ENCODE assay signal across 9 cellular contexts in genomic region chr3:19149388-19149787, GRCh38. TPM values are rescaled to one million over a fixed set of nuclear protein-coding genes. Genes with fewer than 3 reads are reported as not detected.
A peak's percentile ranks its signal among the peaks of the same experiment; 100 is the strongest.
DNase-seq lines count a peak whose midpoint lies in the region; ATAC-seq, FAIRE-seq and TF ChIP-seq lines count a peak whose summit lies in the region.
"Had no signal": no experiment of that assay in that cellular context is flagged by ENCODE, and none has a peak within 500 bp of the region (broad histone marks: within the 10 kb centered on the region; RNA-seq: fewer than 3 reads in every experiment).

No MANE protein-coding gene starts in this region.

- H3K9me3 Mint-ChIP-seq in CD14-positive monocyte = peaks cover 3 to 26% (median 12%) of the 10 kb centered on the region in 7 donors

- CTCF ChIA-PET in HepG2 (lab: Yijun Ruan, JAX; ENCODE audit: low intra/inter-chr PET ratio, low total read pairs) = no interaction called here

- POLR2A ChIA-PET in HepG2 (lab: Yijun Ruan, JAX) = no interaction called here

- no peak overlapping the region for H3K27ac Mint-ChIP-seq in CD14-positive monocyte

- H3K4me2 ChIP-seq in HepG2 (ENCODE audit: low read depth, low read length) = no peak overlapping the region

- H3K36me3 Mint-ChIP-seq in CD14-positive monocyte = peaks cover 0 to 6% of the 10 kb centered on the region in 2 donors

- H3K4me1 ChIP-seq in HepG2 (ENCODE audit: insufficient read depth, low read length) = no peaks in the 10 kb centered on the region

- TF ChIP-seq CTCF in HepG2 (CRISPR knock-in tag; IDR thresholded peaks at IDR 0.05) (no peak), CD14-positive monocyte (IDR thresholded peaks at IDR 0.05) (no peak)

- no peak for ATAC-seq in HepG2
- no peak for ATAC-seq in HG02588 (IDR thresholded peaks at IDR 0.05; ENCODE audit: unreplicated experiment)
- no peak for ATAC-seq in GM18861 (IDR thresholded peaks at IDR 0.05; ENCODE audit: unreplicated experiment)

- H3K36me3 ChIP-seq in HepG2 (replicated peaks in 1 of 2; ENCODE audit: control insufficient read depth in 1 of 2, insufficient read depth in 2 of 2, low read length in 2 of 2) = no peaks in the 10 kb centered on the region

- peaks cover 0 to 6% of the 10 kb centered on the region in 2 experiments; a peak in 1 of 5 replicates for H3K27me3 ChIP-seq in HepG2 (ENCODE audit: control insufficient read depth in 1 of 2, insufficient read depth in 2 of 2, low read length in 2 of 2)

- no peaks in the 10 kb centered on the region for H3K9me3 ChIP-seq in HepG2 (ENCODE audit: low read length)

- H3K4me3 Mint-ChIP-seq in CD14-positive monocyte = peak overlapping the region in 1 of 2 donors; percentile 87

- no peak for TF ChIP-seq RAD21 in HepG2 (CRISPR knock-in tag; IDR thresholded peaks at IDR 0.05)

- no peak overlapping the region for H3K9ac ChIP-seq in HepG2 (ENCODE audit: insufficient read depth, low read depth, low read length)

- TF ChIP-seq POLR2A in HepG2 (IDR thresholded peaks at IDR 0.05; ENCODE audit: insufficient read depth in 1 of 2, low read depth in 2 of 2, low read length in 2 of 2) = no peak

- FAIRE-seq in HepG2 (lab: Jason Lieb, UNC) = no peak

- H3K4me3 ChIP-seq in Jurkat, Clone E6-1 (ENCODE audit: low read length) = no peak overlapping the region
- H3K4me3 ChIP-seq in HepG2 (replicated peaks in 1 of 3; ENCODE audit: insufficient read depth in 1 of 3, low read depth in 2 of 3, low read length in 3 of 3) = no peak overlapping the region

- no peak overlapping the region for H2AFZ ChIP-seq in HepG2 (ENCODE audit: low read length)

- TF ChIP-seq EP300 in HepG2 (IDR thresholded peaks at IDR 0.05; ENCODE audit: low read depth in 2 of 2, low read length in 2 of 2) = no peak
- no peak for TF ChIP-seq EP300 in HepG2 (CRISPR knock-in tag; IDR thresholded peaks at IDR 0.05; ENCODE audit: borderline replicate concordance)

- H3K27ac ChIP-seq in HepG2 (ENCODE audit: extremely low read length, insufficient read depth, low read length) = no peak overlapping the region

- H3K27me3 Mint-ChIP-seq in CD14-positive monocyte (ENCODE audit: low read depth in 3 of 3) = peaks cover 32 to 50% (median 38%) of the 10 kb centered on the region in 3 donors

- WGBS in HepG2 (ENCODE audit: low lambda C conversion rate) = 7% methylated on average over 6 of the region's 6 CpGs

- BruUV-seq in HepG2 (replicated peaks; lab: Mats Ljungman, UMichigan) = no TSS peak

- intact Hi-C loops in HepG2 (cut with micrococcal nuclease; ENCODE audit: unreplicated experiment) = no loop called here
- intact Hi-C loops in CD14-positive monocyte (cut with micrococcal nuclease) = no loop called here

- H4K20me1 ChIP-seq in HepG2 (ENCODE audit: insufficient read depth, low read length) = no peaks in the 10 kb centered on the region

- no peaks in the 10 kb centered on the region for H3K79me2 ChIP-seq in HepG2 (ENCODE audit: insufficient read depth, low read length)

- DNase-seq in Caki2 (ENCODE audit: low read depth) (peak; percentile 16), HepG2 (ENCODE audit: low spot score) (no peak), CD14-positive monocyte (ENCODE audit: low spot score) (no peak), DMS114 treated with DMSO at 0.1 percent for 48 hours (lab: John Stamatoyannopoulos, UW; ENCODE audit: unreplicated experiment) (no peak)
- peak; percentile 68 for DNase-seq in Jurkat, Clone E6-1 (ENCODE audit: low read depth, low spot score)
- DNase-seq in activated naive CD4-positive, alpha-beta T cell treated with anti-CD3 and anti-CD28 coated beads, Interleukin-2, amount 50 U/mL, for 16 hours = peak; percentile 22

- in situ Hi-C loops in Caki2 (cut with HindIII; ENCODE audit: low pct_unique_long_range_greater_than_20kb, low sequenced_read_pairs) = no loop called here
- in situ Hi-C loops in HepG2 (cut with HindIII; ENCODE audit: extremely low pct_ligation_motif_present, low pct_unique_long_range_greater_than_20kb) = no loop called here

- H3K4me1 Mint-ChIP-seq in CD14-positive monocyte = peaks cover 25% of the 10 kb centered on the region

TF ChIP-seq in HepG2, 621 proteins besides CTCF, POLR2A, EP300 and RAD21 (continues in another document):
- TF ChIP-seq ZSCAN25 (CRISPR knock-in tag; IDR thresholded peaks at IDR 0.05) (no peak), ESRRA (CRISPR knock-in tag; IDR thresholded peaks at IDR 0.05; ENCODE audit: low read depth) (no peak), REST (IDR thresholded peaks at IDR 0.05; ENCODE audit: borderline replicate concordance in 1 of 2, low read depth in 1 of 2, low read length in 2 of 2) (peak; percentile 48 to 93), ZNF605 (CRISPR knock-in tag; IDR thresholded peaks at IDR 0.05) (no peak), FOXP1 (IDR thresholded peaks at IDR 0.05) (no peak), FOXP1 (CRISPR knock-in tag; IDR thresholded peaks at IDR 0.05) (no peak), ZC3H4 (CRISPR knock-in tag; IDR thresholded peaks at IDR 0.05; ENCODE audit: borderline replicate concordance) (no peak), NFIB (CRISPR knock-in tag; IDR thresholded peaks at IDR 0.05; ENCODE audit: borderline replicate concordance) (no peak), ZNF460 (CRISPR knock-in tag; IDR thresholded peaks at IDR 0.05; ENCODE audit: borderline replicate concordance) (no peak), POLR2AphosphoS2 (IDR thresholded peaks at IDR 0.05; ENCODE audit: low read depth, low read length) (no peak), ZNF775 (CRISPR knock-in tag; IDR thresholded peaks at IDR 0.05; ENCODE audit: borderline replicate concordance) (no peak), TFE3 (CRISPR knock-in tag; IDR thresholded peaks at IDR 0.05) (no peak), SP2 (CRISPR knock-in tag; IDR thresholded peaks at IDR 0.05) (no peak), FIP1L1 (IDR thresholded peaks at IDR 0.05; ENCODE audit: borderline replicate concordance, insufficient read depth, low read depth, low read length) (no peak), ZFAT (CRISPR knock-in tag; conservative IDR thresholded peaks at IDR 0.05) (no peak)

RNA-seq across cellular contexts. Expression of gene KCNH8, which starts 1.1 kb away (rescaled TPM):
- total RNA-seq in Caki2 (2014; rRNA removed; shearing (Covaris generic); ENCODE audit: low replicate concordance) = not detected in 2 replicates
- 0.90 TPM for polyA plus RNA-seq in Jurkat, Clone E6-1 (2012; ENCODE audit: insufficient read depth, insufficient read length)
- total RNA-seq in HepG2 (2016; rRNA removed; fragmentation: Illumina TruSeq; extraction: Trizol) = 0.04 TPM in 1 of 2 replicates, not detected in the other
- not detected in 2 replicates for total RNA-seq in HepG2 (2016; cell fraction: cytosol; rRNA removed; fragmentation: Illumina TruSeq; extraction: Trizol; ENCODE audit: low read depth)
- total RNA-seq in HepG2 (2016; cell fraction: insoluble cytoplasmic fraction; rRNA removed; fragmentation: Illumina TruSeq; extraction: Trizol) = not detected in 2 replicates
- not detected in 2 replicates for total RNA-seq in HepG2 (2016; cell fraction: membrane; rRNA removed; fragmentation: Illumina TruSeq; extraction: Trizol)
- total RNA-seq in HepG2 (2016; cell fraction: nucleus; rRNA removed; fragmentation: Illumina TruSeq; extraction: Trizol) = 0.06 TPM in 1 of 2 replicates, not detected in the other
- 0.04 TPM in 1 of 2 replicates, not detected in the other for polyA plus RNA-seq in HepG2 (2011; rRNA removed)
- polyA plus RNA-seq in HepG2 (2011; cell fraction: cytosol; rRNA removed) = not detected in 2 replicates
- 0.06 and 0.07 TPM in 2 replicates for polyA plus RNA-seq in HepG2 (2011; cell fraction: nucleus; rRNA removed)
- not detected in 2 replicates for polyA plus RNA-seq in HepG2 (2012)
- polyA plus RNA-seq in HepG2 (2016; cell fraction: cytosol; fragmentation: Illumina TruSeq; extraction: Trizol; ENCODE audit: low read depth) = not detected in 2 replicates
- polyA plus RNA-seq in HepG2 (2016; cell fraction: insoluble cytoplasmic fraction; fragmentation: Illumina TruSeq; extraction: Trizol; ENCODE audit: low read depth) = not detected in 2 replicates
- polyA plus RNA-seq in HepG2 (2016; cell fraction: membrane; fragmentation: Illumina TruSeq; extraction: Trizol; ENCODE audit: low read depth) = not detected in 2 replicates
- not detected in 2 replicates for polyA plus RNA-seq in HepG2 (2016; cell fraction: nucleus; fragmentation: Illumina TruSeq; extraction: Trizol; ENCODE audit: insufficient read depth, low read depth)
- polyA minus RNA-seq in HepG2 (2011; rRNA and poly(A)+ RNA removed; ENCODE audit: low replicate concordance) = not detected in 2 replicates
- polyA minus RNA-seq in HepG2 (2011; cell fraction: cytosol; rRNA and poly(A)+ RNA removed) = not detected in 2 replicates
- 0.25 and 0.26 TPM in 2 replicates for polyA minus RNA-seq in HepG2 (2011; cell fraction: nucleus; rRNA and poly(A)+ RNA removed)
- not detected for polyA plus RNA-seq in CD14-positive monocyte
- total RNA-seq: T-helper 2 cell treated with Interferon-gamma antibody and Interleukin-4, amounts not matched to agents 100 ng/mL and 5 ng/mL, for 36 hours had no signal

Comparison
In these comparisons a context has a peak if more than half of its experiments do, and no peak if none do; other contexts are left out.
1. DNase-seq: peak in Caki2 (single experiment), Jurkat, Clone E6-1 (single experiment) and activated naive CD4-positive, alpha-beta T cell treated with anti-CD3 and anti-CD28 coated beads, Interleukin-2, amount 50 U/mL, for 16 hours (single experiment); none in HepG2 (single experiment), CD14-positive monocyte (single experiment) and DMS114 treated with DMSO at 0.1 percent for 48 hours (single experiment).